8 cellular contexts compared by ENCODE assay signal in genomic region chr15:72796515-72797337, GRCh38. TPM values are rescaled to one million over a fixed set of nuclear protein-coding genes. Genes with fewer than 3 reads are reported as not detected.
DNase-seq lines count a peak whose midpoint lies in the region; ATAC-seq and TF ChIP-seq lines count a peak whose summit lies in the region.

No MANE protein-coding gene starts in this region.

- H3K4me1 ChIP-seq in mucosa of descending colon (ENCODE audit: low read depth) (peaks cover 4% of the 10 kb centered on the region), thyroid gland (peaks cover 5 to 8% of the 10 kb centered on the region in 2 donors)

- ATAC-seq in GM18909 (IDR thresholded peaks at IDR 0.05; ENCODE audit: poor library complexity, unreplicated experiment) = peak; percentile 53
- ATAC-seq in mucosa of descending colon = peak; percentile 94

- WGBS in thyroid gland, 2 donors = 16 to 24% methylated on average over 27 to 31 of the region's 72 CpGs

- H3K9me3 ChIP-seq in mucosa of descending colon = no peaks in the 10 kb centered on the region
- H3K9me3 ChIP-seq in thyroid gland = no peaks in the 10 kb centered on the region

- H3K27me3 ChIP-seq in thyroid gland = no peaks in the 10 kb centered on the region

- intact Hi-C loops in mucosa of descending colon (cut with DNase I, micrococcal nuclease) (loop anchor here (5.0 kb wide), 1 partner anchor 286 kb away; no protein-coding TSS in a partner anchor), thyroid gland (cut with DNase I) (no loop called here)

- DNase-seq in AG08396 (ENCODE audit: low spot score) (peak; percentile 83), NCI-H1930 (lab: John Stamatoyannopoulos, UW) (peak; percentile 12 to 25), epithelial cell of proximal tubule (ENCODE audit: low read depth) (no peak), mucosa of descending colon (peak; percentile 52 to 71 (median 69)), thyroid gland (peak; percentile 6 to 10), ureter (ENCODE audit: low spot score) (no peak)
- peak; percentile 77 for DNase-seq in activated CD8-positive, alpha-beta memory T cell treated with anti-CD3 and anti-CD28 coated beads for 24 hours

- H3K36me3 ChIP-seq in mucosa of descending colon (ENCODE audit: low read depth) (no peaks in the 10 kb centered on the region), thyroid gland (no peaks in the 10 kb centered on the region)

- H3K27ac ChIP-seq in thyroid gland = no peak overlapping the region

- H3K4me3 ChIP-seq in epithelial cell of proximal tubule (ENCODE audit: low read depth, low read length) (peak overlapping the region; percentile 56), mucosa of descending colon (no peak overlapping the region), thyroid gland (replicated peaks in 1 of 3) (peak overlapping the region in 2 of 3 donors; percentile 7 to 28)

- peak; percentile 48 for TF ChIP-seq CTCF in epithelial cell of proximal tubule (conservative IDR thresholded peaks at IDR 0.05; ENCODE audit: low read depth, low read length)
- peak; percentile 48 for TF ChIP-seq CTCF in mucosa of descending colon (IDR thresholded peaks at IDR 0.05)
- peak in 3 of 6 experiments; percentile 25 to 62 (median 58) for TF ChIP-seq CTCF in thyroid gland (IDR thresholded peaks at IDR 0.05)

- TF ChIP-seq POLR2A in thyroid gland (IDR thresholded peaks at IDR 0.05) = no peak

RNA-seq across cellular contexts. Expression of gene ADPGK, which starts 13.2 kb away (rescaled TPM):
- total RNA-seq in epithelial cell of proximal tubule = 48.8 and 58.8 TPM in 2 replicates
- total RNA-seq in mucosa of descending colon = 10 to 100 TPM; 34.9 to 36.4 (median 35.9) TPM
- 10 to 100 TPM; 53.0 to 74.6 (median 61.7) TPM for total RNA-seq in thyroid gland
- 58.0 TPM for total RNA-seq in ureter

Comparison
In these comparisons a context has a peak if more than half of its experiments do, and no peak if none do; other contexts are left out.
1. DNase-seq: peak in AG08396 (single experiment), NCI-H1930 (2 of 2), activated CD8-positive, alpha-beta memory T cell treated with anti-CD3 and anti-CD28 coated beads for 24 hours (single experiment), mucosa of descending colon (3 of 3) and thyroid gland (2 of 2); none in epithelial cell of proximal tubule (single experiment) and ureter (single experiment).